Comparison of ENCODE assay signal across 29 cellular contexts in genomic region chr4:100287569-100287968, GRCh38.
"Had no signal": no experiment of that assay in that cellular context is flagged by ENCODE, and none has a peak within 500 bp of the region (broad histone marks: within the 10 kb centered on the region; RNA-seq: fewer than 3 reads in every experiment).

No MANE protein-coding gene starts in this region.

- H3K9me3 ChIP-seq: right lobe of liver, thoracic aorta had no signal

- H3K4me3 Mint-ChIP-seq: activated T-helper 1 cell treated with anti-CD3 and anti-CD28 coated beads, Interleukin-12 subunit alpha, Interleukin-12 subunit beta, Interleukin-2, Interleukin-4 antibody, amounts not matched to agents 30 ng/mL and 10 ng/mL and 1 ng/mL, durations not matched to agents 14 hours and 24 hours and 36 hours; effector memory CD8-positive, alpha-beta T cell; mesothelial cell of epicardium; naive B cell; neural crest cell; stimulated activated effector memory CD8-positive, alpha-beta T cell treated with anti-CD3 and anti-CD28 coated beads, Interleukin-12 subunit alpha, Interleukin-12 subunit beta, amount 100 ng/mL, for 72 hours; stimulated activated naive CD8-positive, alpha-beta T cell treated with anti-CD3 and anti-CD28 coated beads, Interleukin-15, Interleukin-2, amounts not matched to agents 100 ng/mL and 50 ng/mL, for 24 hours; T-helper 17 cell had no signal

- DNase-seq: activated CD4-positive, alpha-beta T cell treated with anti-CD3 and anti-CD28 coated beads for 48 hours; activated CD4-positive, alpha-beta T cell treated with anti-CD3 and anti-CD28 coated beads, Interleukin-2, amount 50 U/mL, for 48 hours; activated CD8-positive, alpha-beta memory T cell treated with anti-CD3 and anti-CD28 coated beads, Interleukin-2, amount 50 U/mL, for 4 hours; activated effector memory CD4-positive, alpha-beta T cell treated with anti-CD3 and anti-CD28 coated beads, Interleukin-2, amount 50 U/mL, for 16 hours; activated naive CD4-positive, alpha-beta T cell treated with anti-CD3 and anti-CD28 coated beads, Interleukin-2, amount 50 U/mL, for 16 hours; activated T-cell treated with anti-CD3 and anti-CD28 coated beads, Interleukin-2, amount 50 U/mL, for 1 hour; amniotic stem cell; dorsolateral prefrontal cortex; effector memory CD8-positive, alpha-beta T cell; erythroblast; hippocampal formation; kidney; left colon; naive B cell; right lobe of liver; stimulated activated CD4-positive, alpha-beta T cell treated with anti-CD3 and anti-CD28 coated beads, Interleukin-12 subunit alpha, Interleukin-12 subunit beta, amount 100 ng/mL, for 4 hours; stimulated activated CD4-positive, alpha-beta T cell treated with anti-CD3 and anti-CD28 coated beads, Interleukin-4, amount 100 ng/mL, for 24 hours; T-helper 17 cell; T1000; WERI-Rb-1 had no signal

- H3K9me3 Mint-ChIP-seq: activated T-helper 1 cell treated with anti-CD3 and anti-CD28 coated beads, Interleukin-12 subunit alpha, Interleukin-12 subunit beta, Interleukin-2, Interleukin-4 antibody, amounts not matched to agents 30 ng/mL and 10 ng/mL and 1 ng/mL, durations not matched to agents 14 hours and 24 hours and 36 hours; naive B cell; neural crest cell; stimulated activated effector memory CD8-positive, alpha-beta T cell treated with anti-CD3 and anti-CD28 coated beads, Interleukin-12 subunit alpha, Interleukin-12 subunit beta, amount 100 ng/mL, for 72 hours; stimulated activated naive CD8-positive, alpha-beta T cell treated with anti-CD3 and anti-CD28 coated beads, Interleukin-15, Interleukin-2, amounts not matched to agents 100 ng/mL and 50 ng/mL, for 24 hours had no signal

- H3K27ac Mint-ChIP-seq: activated T-helper 1 cell treated with anti-CD3 and anti-CD28 coated beads, Interleukin-12 subunit alpha, Interleukin-12 subunit beta, Interleukin-2, Interleukin-4 antibody, amounts not matched to agents 30 ng/mL and 10 ng/mL and 1 ng/mL, durations not matched to agents 14 hours and 24 hours and 36 hours; effector memory CD8-positive, alpha-beta T cell; mesothelial cell of epicardium; naive B cell; stimulated activated effector memory CD8-positive, alpha-beta T cell treated with anti-CD3 and anti-CD28 coated beads, Interleukin-12 subunit alpha, Interleukin-12 subunit beta, amount 100 ng/mL, for 72 hours; stimulated activated naive CD8-positive, alpha-beta T cell treated with anti-CD3 and anti-CD28 coated beads, Interleukin-15, Interleukin-2, amounts not matched to agents 100 ng/mL and 50 ng/mL, for 24 hours; T-helper 17 cell had no signal

- H3K27me3 Mint-ChIP-seq: effector memory CD8-positive, alpha-beta T cell had no signal

- H3K27me3 ChIP-seq: brain microvascular endothelial cell, dorsolateral prefrontal cortex had no signal

- H3K36me3 ChIP-seq: brain microvascular endothelial cell, right lobe of liver, thoracic aorta, WERI-Rb-1 had no signal

- H3K4me1 ChIP-seq: right lobe of liver had no signal

- H3K36me3 Mint-ChIP-seq: mesothelial cell of epicardium; naive B cell; stimulated activated effector memory CD8-positive, alpha-beta T cell treated with anti-CD3 and anti-CD28 coated beads, Interleukin-12 subunit alpha, Interleukin-12 subunit beta, amount 100 ng/mL, for 72 hours had no signal

- H3K4me3 ChIP-seq: coronary artery, dorsolateral prefrontal cortex, right lobe of liver, skin epidermis, thoracic aorta had no signal

- H3K4me1 Mint-ChIP-seq: naive B cell; stimulated activated effector memory CD8-positive, alpha-beta T cell treated with anti-CD3 and anti-CD28 coated beads, Interleukin-12 subunit alpha, Interleukin-12 subunit beta, amount 100 ng/mL, for 72 hours; T-helper 17 cell had no signal

- H3K27ac ChIP-seq: brain microvascular endothelial cell, coronary artery, dorsolateral prefrontal cortex, right lobe of liver, skin epidermis, thoracic aorta, WERI-Rb-1 had no signal
